In genomic region chr5:27906481-27906880, GRCh38 we compare ENCODE assay signal across 21 cellular contexts.
"Had no signal": no experiment of that assay in that cellular context is flagged by ENCODE, and none has a peak within 500 bp of the region (broad histone marks: within the 10 kb centered on the region; RNA-seq: fewer than 3 reads in every experiment).

No MANE protein-coding gene starts in this region.

- H3K4me1 ChIP-seq: heart left ventricle, lower lobe of right lung, neural progenitor cell, thyroid gland had no signal

- H3K27me3 ChIP-seq: heart left ventricle, neural progenitor cell, thyroid gland had no signal

- H3K4me2 ChIP-seq: neural progenitor cell had no signal

- H3K36me3 ChIP-seq: heart left ventricle, lower lobe of right lung, neural progenitor cell, thyroid gland, WERI-Rb-1 had no signal

- H3K4me3 ChIP-seq: heart left ventricle, lower lobe of right lung, neural progenitor cell, thyroid gland had no signal

- ATAC-seq: activated CD8-positive, alpha-beta T cell treated with anti-CD3 and anti-CD28 coated beads, Interleukin-2, amount 10 ng/mL, durations not matched to agents 7 days and 5 days; esophagus mucosa; heart left ventricle; left lobe of liver; lower lobe of right lung; naive thymus-derived CD4-positive, alpha-beta T cell had no signal

- H3K9ac ChIP-seq: neural progenitor cell had no signal

- H2AFZ ChIP-seq: neural progenitor cell had no signal

- DNase-seq: activated CD4-positive, alpha-beta T cell treated with anti-CD3 and anti-CD28 coated beads, Interleukin-2, amount 50 U/mL, for 1 hour; activated CD4-positive, CD25-positive, alpha-beta regulatory T cell treated with anti-CD3 and anti-CD28 coated beads, Interleukin-2, amount 50 U/mL, for 72 hours; activated CD8-positive, alpha-beta T cell treated with anti-CD3 and anti-CD28 coated beads, Interleukin-2, amount 10 ng/mL, durations not matched to agents 7 days and 5 days; activated gamma-delta T cell treated with Interleukin-2 at 50 U/mL for 16 hours; activated T-cell treated with anti-CD3 and anti-CD28 coated beads, Interleukin-2, amount 50 U/mL, for 1 hour; anterior cingulate cortex; central memory CD4-positive, alpha-beta T cell; dermis blood vessel endothelial cell; effector CD8-positive, alpha-beta T cell; heart left ventricle; islet precursor cell; lower lobe of right lung; naive thymus-derived CD4-positive, alpha-beta T cell; stimulated activated CD4-positive, alpha-beta T cell treated with anti-CD3 and anti-CD28 coated beads, Interleukin-12 subunit alpha, Interleukin-12 subunit beta, amount 100 ng/mL, for 4 hours; substantia nigra; T-helper 1 cell; thyroid gland; WERI-Rb-1 had no signal

- H3K9me3 ChIP-seq: heart left ventricle, lower lobe of right lung, thyroid gland had no signal

- H3K27ac ChIP-seq: heart left ventricle, lower lobe of right lung, neural progenitor cell, thyroid gland, WERI-Rb-1 had no signal
